ENCODE assay signal across 7 cellular contexts in genomic region chr4:138577826-138578225, GRCh38.
DNase-seq lines count a peak whose midpoint lies in the region; ATAC-seq, FAIRE-seq and TF ChIP-seq lines count a peak whose summit lies in the region.
"Not testable (repeated sequence)": the region's sequence is repeated elsewhere in the genome, so short reads cannot be mapped to it uniquely, and the experiment has no call there.

No MANE protein-coding gene starts in this region.

- dilution Hi-C loops in keratinocyte (cut with MboI; ENCODE audit: extremely low pct_ligation_motif_present, low sequenced_read_pairs), result not testable (repeated sequence)

- H3K9me3 Mint-ChIP-seq in GM23338, result peaks cover 46% of the 10 kb centered on the region
- H3K9me3 Mint-ChIP-seq in activated naive CD4-positive, alpha-beta T cell treated with anti-CD3 and anti-CD28 coated beads, Interleukin-2, amount 50 U/mL, for 24 hours, result peaks cover 13% of the 10 kb centered on the region

- H3K27ac Mint-ChIP-seq in GM23338, result peak overlapping the region; percentile 21; the same call in 1 of the 2 replicates
- H3K27ac Mint-ChIP-seq in activated naive CD4-positive, alpha-beta T cell treated with anti-CD3 and anti-CD28 coated beads, Interleukin-2, amount 50 U/mL, for 24 hours, result peak overlapping the region; percentile 15

- peak overlapping the region; percentile 71; the same call in 1 of the 2 replicates for H2BK12ac ChIP-seq in H1 (ENCODE audit: low read depth, low read length)

- not testable (repeated sequence) for H3K27ac ChIP-seq in GM23338 (ENCODE audit: low read depth); MM.1S (ENCODE audit: low read length); Panc1 (ENCODE audit: low read length); H1 (ENCODE audit: low read depth, low read length); keratinocyte (ENCODE audit: control insufficient read depth, insufficient read depth, low read length)

- H3K4me1 ChIP-seq in GM23338 (ENCODE audit: insufficient read depth); MM.1S (ENCODE audit: low read length); Panc1 (ENCODE audit: control insufficient read depth, insufficient read depth, low read length); H1 (replicated peaks in 1 of 4; ENCODE audit: control insufficient read depth in 3 of 4, insufficient read depth in 4 of 4, low read length in 3 of 4); keratinocyte (ENCODE audit: control insufficient read depth, extremely low read depth, insufficient read depth, low read length): not testable (repeated sequence)

- H3K9ac ChIP-seq in MM.1S (ENCODE audit: low read length); H1 (replicated peaks in 1 of 4; ENCODE audit: extremely low read depth in 1 of 4, low read depth in 3 of 4, low read length in 3 of 4); keratinocyte (ENCODE audit: control insufficient read depth, extremely low read depth, insufficient read depth, low read length): not testable (repeated sequence)

- TF ChIP-seq RAD21 in H1 (IDR thresholded peaks at IDR 0.05 in 1 of 2, conservative IDR thresholded peaks at IDR 0.05 in 1 of 2; ENCODE audit: low read depth in 2 of 2, low read length in 2 of 2), result peak; percentile 5 to 38; a peak in 2 of 4 replicates

- H3K4ac ChIP-seq in H1 (replicated peaks; ENCODE audit: insufficient read length, low read depth, low read length), result not testable (repeated sequence)

- not testable (repeated sequence) for H3K9me1 ChIP-seq in keratinocyte (ENCODE audit: control insufficient read depth, extremely low read depth, insufficient read depth, low read length)

- not testable (repeated sequence) for FAIRE-seq in H1 (lab: Jason Lieb, UNC)
- peak; percentile 9 for FAIRE-seq in keratinocyte (lab: Jason Lieb, UNC)

- H4K20me1 ChIP-seq in GM23338 (replicated peaks; ENCODE audit: insufficient read depth); MM.1S (ENCODE audit: insufficient read depth, low read length); H1 (replicated peaks in 1 of 2; ENCODE audit: control insufficient read depth in 1 of 2, insufficient read depth in 2 of 2, low read length in 2 of 2); keratinocyte (ENCODE audit: control insufficient read depth, extremely low read depth, insufficient read depth, low read length): not testable (repeated sequence)

- peak; percentile 32; the same call in 1 of the 3 replicates for ATAC-seq in GM23338
- ATAC-seq in Panc1, result not testable (repeated sequence)

- H3K79me1 ChIP-seq in H1 (ENCODE audit: low read depth, low read length), result not testable (repeated sequence)

- CTCF ChIA-PET in Panc1 (lab: Charles Lee) (interaction anchor here (0.7 kb wide), 1 partner anchor 292 kb away, joined by 3 read pairs; no protein-coding TSS in a partner anchor), H1 (lab: Charles Lee; ENCODE audit: partially characterized antibody) (interaction anchor here (0.6 to 3.1 kb wide), 25 partner anchors 8 to 1643 kb away, joined by 3 to 29 read pairs (median 4); no protein-coding TSS in a partner anchor)

- H2BK120ac ChIP-seq in H1 (replicated peaks; ENCODE audit: low read depth, low read length), result not testable (repeated sequence)

- not testable (repeated sequence) for H2AFZ ChIP-seq in GM23338; MM.1S (ENCODE audit: low read length); H1 (ENCODE audit: low read length); keratinocyte (ENCODE audit: control insufficient read depth, low read length)

- peak; percentile 17 for DNase-seq in Caki2 (ENCODE audit: low read depth)
- DNase-seq in GM23338 (ENCODE audit: low spot score), result peak; percentile 24
- peak; percentile 56 for DNase-seq in MM.1S
- not testable (repeated sequence) for DNase-seq in Panc1 (ENCODE audit: low read depth, low spot score); H1 (ENCODE audit: low read depth in 1 of 2, low spot score in 2 of 2); keratinocyte (ENCODE audit: low read depth, low spot score)

- not testable (repeated sequence) for H3K36me3 ChIP-seq in GM23338 (ENCODE audit: insufficient read depth); MM.1S (replicated peaks; ENCODE audit: insufficient read depth, low read length); Panc1 (ENCODE audit: control insufficient read depth, insufficient read depth, low read length); H1 (ENCODE audit: control insufficient read depth in 2 of 4, insufficient read depth in 4 of 4, low read length in 3 of 4); keratinocyte (ENCODE audit: control insufficient read depth in 2 of 2, extremely low read depth in 1 of 2, insufficient read depth in 2 of 2, low read length in 2 of 2)

- not testable (repeated sequence) for H3K4me3 Mint-ChIP-seq in GM23338; activated naive CD4-positive, alpha-beta T cell treated with anti-CD3 and anti-CD28 coated beads, Interleukin-2, amount 50 U/mL, for 24 hours

- H3F3A ChIP-seq in GM23338 (replicated peaks; ENCODE audit: low read depth); MM.1S (ENCODE audit: insufficient read depth, low read length): not testable (repeated sequence)

- H2AK5ac ChIP-seq in H1 (ENCODE audit: low read depth, low read length), result not testable (repeated sequence)

- not testable (repeated sequence) for H3K23me2 ChIP-seq in H1 (ENCODE audit: low read depth, low read length)

- not testable (repeated sequence) for H3K9me3 ChIP-seq in MM.1S (replicated peaks; ENCODE audit: insufficient read depth, low read length); Panc1 (ENCODE audit: control insufficient read depth, insufficient read depth, low read depth, low read length); H1 (ENCODE audit: insufficient read depth in 2 of 2, low read depth in 1 of 2, low read length in 1 of 2); keratinocyte (ENCODE audit: control insufficient read depth, low read depth, low read length)

- H4K91ac ChIP-seq in H1 (replicated peaks; ENCODE audit: insufficient read length, low read length), result not testable (repeated sequence)

- H2BK5ac ChIP-seq in H1 (ENCODE audit: low read depth, low read length), result not testable (repeated sequence)

- POLR2A ChIA-PET in Panc1 (lab: Charles Lee), result not testable (repeated sequence)
- POLR2A ChIA-PET in H1 (lab: Charles Lee; ENCODE audit: partially characterized antibody), result interaction anchor here (2.4 kb wide), 1 partner anchor 336 kb away, joined by 9 read pairs; the partner anchor contains the start of gene SLC7A11

- WGBS in H1 (ENCODE audit: extremely low coverage in 1 of 2, insufficient coverage in 1 of 2, insufficient read length in 1 of 2, insufficient replicate concordance in 2 of 2, low coverage in 1 of 2, low lambda C conversion rate in 2 of 2, missing lambda C conversion rate in 1 of 2), 2 experiments, result 96% methylated on average over 3 of the region's 3 CpGs; no CpG with 5 or more reads in 1 of the 2 experiments

- not testable (repeated sequence) for H2BK15ac ChIP-seq in H1 (ENCODE audit: low read length)

- not testable (repeated sequence) for H4K5ac ChIP-seq in H1 (ENCODE audit: insufficient read length, low read depth, low read length)

- H3K36me3 Mint-ChIP-seq in GM23338 (ENCODE audit: low read depth), result peaks cover 38% of the 10 kb centered on the region
- H3K36me3 Mint-ChIP-seq in activated naive CD4-positive, alpha-beta T cell treated with anti-CD3 and anti-CD28 coated beads, Interleukin-2, amount 50 U/mL, for 24 hours, result not testable (repeated sequence)

- not testable (repeated sequence) for H3K56ac ChIP-seq in H1 (replicated peaks; ENCODE audit: insufficient read length, low read depth, low read length)

- TF ChIP-seq EP300 in H1 (IDR thresholded peaks at IDR 0.05; ENCODE audit: borderline replicate concordance in 1 of 2, low read depth in 2 of 2, low read length in 2 of 2), result not testable (repeated sequence)

- in situ Hi-C loops in Caki2 (cut with HindIII; ENCODE audit: low pct_unique_long_range_greater_than_20kb, low sequenced_read_pairs); Panc1 (cut with HindIII; ENCODE audit: low pct_unique_long_range_greater_than_20kb, low sequenced_read_pairs): not testable (repeated sequence)

- H3K9me2 ChIP-seq in GM23338 (ENCODE audit: insufficient read depth); MM.1S (replicated peaks; ENCODE audit: insufficient read depth, low read length): not testable (repeated sequence)

- not testable (repeated sequence) for H4K8ac ChIP-seq in H1 (ENCODE audit: extremely low read depth, insufficient read depth, low read length)

- H3K27me3 Mint-ChIP-seq in GM23338 (ENCODE audit: insufficient read depth, low read depth, poor library complexity); activated naive CD4-positive, alpha-beta T cell treated with anti-CD3 and anti-CD28 coated beads, Interleukin-2, amount 50 U/mL, for 24 hours: not testable (repeated sequence)

- H3K4me1 Mint-ChIP-seq in GM23338; activated naive CD4-positive, alpha-beta T cell treated with anti-CD3 and anti-CD28 coated beads, Interleukin-2, amount 50 U/mL, for 24 hours: not testable (repeated sequence)

- H3K4me2 ChIP-seq in GM23338; MM.1S (ENCODE audit: low read depth, low read length); H1 (ENCODE audit: insufficient read depth in 1 of 2, low read depth in 2 of 2, low read length in 2 of 2); keratinocyte (ENCODE audit: control insufficient read depth, extremely low read depth, insufficient read depth, low read depth, low read length): not testable (repeated sequence)

- TF ChIP-seq POLR2A in H1 (IDR thresholded peaks at IDR 0.05; ENCODE audit: control extremely low read depth in 1 of 2, low read depth in 2 of 2, low read length in 2 of 2), result not testable (repeated sequence)

- H3K4me3 ChIP-seq in GM23338; MM.1S (ENCODE audit: low read length); Panc1 (ENCODE audit: low read depth in 2 of 2, low read length in 2 of 2); H1 (ENCODE audit: extremely low read depth in 1 of 4, insufficient read depth in 2 of 4, low read depth in 3 of 4, low read length in 4 of 4); keratinocyte (ENCODE audit: control insufficient read depth in 2 of 3, extremely low read depth in 1 of 3, insufficient read depth in 2 of 3, low read depth in 1 of 3, low read length in 3 of 3): not testable (repeated sequence)

- not testable (repeated sequence) for H3K79me2 ChIP-seq in GM23338 (replicated peaks; ENCODE audit: insufficient read depth); MM.1S (ENCODE audit: low read length); H1 (ENCODE audit: control insufficient read depth in 1 of 2, insufficient read depth in 2 of 2, low read length in 2 of 2); keratinocyte (ENCODE audit: control insufficient read depth, insufficient read depth, low read length)

- TF ChIP-seq CTCF in GM23338 (conservative IDR thresholded peaks at IDR 0.05; ENCODE audit: low read depth in 2 of 2) (peak; percentile 48 to 54), MM.1S (IDR thresholded peaks at IDR 0.05; ENCODE audit: low read length) (peak; percentile 54), Panc1 (IDR thresholded peaks at IDR 0.05) (peak; percentile 24), H1 (IDR thresholded peaks at IDR 0.05; ENCODE audit: control extremely low read depth in 1 of 3, insufficient read depth in 1 of 3, low read depth in 1 of 3, low read length in 3 of 3) (peak in 1 of 3 experiments; percentile 19; a peak in 1 of 4 replicates), keratinocyte (optimal IDR thresholded peaks at IDR 0.05 in 1 of 3, IDR thresholded peaks at IDR 0.05 in 1 of 3, conservative IDR thresholded peaks at IDR 0.05 in 1 of 3; ENCODE audit: extremely low read depth in 1 of 3, insufficient read depth in 2 of 3, low read length in 3 of 3) (peak; percentile 18 to 32 (median 21))

- intact Hi-C loops in Panc1 (cut with micrococcal nuclease; ENCODE audit: unreplicated experiment), result not testable (repeated sequence)

- not testable (repeated sequence) for H3K14ac ChIP-seq in H1 (ENCODE audit: insufficient read length)

- H2BK20ac ChIP-seq in H1 (ENCODE audit: low read length), result 0 out of 2 replicates have a peak overlapping the region, but pooled peaks have one; percentile 27

- not testable (repeated sequence) for H3K27me3 ChIP-seq in GM23338 (ENCODE audit: insufficient read depth); MM.1S (replicated peaks; ENCODE audit: insufficient read depth, low read length); Panc1 (ENCODE audit: control insufficient read depth, insufficient read depth, low read length); H1 (replicated peaks in 1 of 4; ENCODE audit: control insufficient read depth in 3 of 4, extremely low read depth in 1 of 4, insufficient read depth in 3 of 4, low read length in 3 of 4); keratinocyte (ENCODE audit: control insufficient read depth, extremely low read depth, insufficient read depth, low read length)

- not testable (repeated sequence) for BruUV-seq in Panc1 (replicated peaks; lab: Mats Ljungman, UMichigan)

- H3K18ac ChIP-seq in H1 (ENCODE audit: extremely low read depth, low read length), result not testable (repeated sequence)

- not testable (repeated sequence) for H3K23ac ChIP-seq in H1 (ENCODE audit: insufficient read length)
